Comparison of ENCODE assay signal across 13 cellular contexts in genomic region chr5:42944989-42945388, GRCh38.
A peak's percentile ranks its signal among the peaks of the same experiment; 100 is the strongest.
DNase-seq lines count a peak whose midpoint lies in the region; ATAC-seq, FAIRE-seq and TF ChIP-seq lines count a peak whose summit lies in the region.
"Had no signal": no experiment of that assay in that cellular context is flagged by ENCODE, and none has a peak within 500 bp of the region (broad histone marks: within the 10 kb centered on the region; RNA-seq: fewer than 3 reads in every experiment).

No MANE protein-coding gene starts in this region.

- DNase-seq in BJ (ENCODE audit: low read depth) = peak; percentile 51
- peak; percentile 48 for DNase-seq in LoVo (ENCODE audit: low spot score)
- peak; percentile 92 for DNase-seq in brain microvascular endothelial cell
- peak; percentile 89 for DNase-seq in kidney tubule cell (ENCODE audit: low spot score)
- DNase-seq in GM12891 (ENCODE audit: insufficient read length, low spot score) = no peak
- DNase-seq in NCI-H446 (lab: John Stamatoyannopoulos, UW) = no peak
- DNase-seq: Caco-2; NCI-H524; stimulated activated naive B cell treated with anti-CD40 and anti-IgM and Interleukin-4, amounts not matched to agents 10 μg/mL and 1 μg/mL and 100 μg/mL, for 72 hours had no signal

- CTCF ChIA-PET in BJ (lab: Yijun Ruan, JAX) = no interaction called here

- TF ChIP-seq POLR2A in GM12891 (IDR thresholded peaks at IDR 0.05; ENCODE audit: low read depth, low read length) = no peak

- peak overlapping the region; percentile 34 for H3K27ac ChIP-seq in brain microvascular endothelial cell

- in situ Hi-C loops in brain microvascular endothelial cell (cut with HindIII; ENCODE audit: low pct_ligation_motif_present, low sequenced_read_pairs) = no loop called here

- H3K4me3 ChIP-seq in BJ (ENCODE audit: low read depth, low read length) (no peak overlapping the region), brain microvascular endothelial cell (ENCODE audit: low read depth, low read length) (no peak overlapping the region)

- POLR2A ChIA-PET in BJ (lab: Charles Lee) = no interaction called here

- H3K36me3 ChIP-seq in BJ (ENCODE audit: control insufficient read depth, insufficient read depth, low read length) (no peaks in the 10 kb centered on the region), brain microvascular endothelial cell (replicated peaks) (no peaks in the 10 kb centered on the region)

- no peaks in the 10 kb centered on the region for H3K27me3 ChIP-seq in BJ (ENCODE audit: control insufficient read depth, insufficient read depth, low read length)
- H3K27me3 ChIP-seq in brain microvascular endothelial cell (replicated peaks) = no peaks in the 10 kb centered on the region

- no peak for ATAC-seq in GM18909 (IDR thresholded peaks at IDR 0.05; ENCODE audit: poor library complexity, unreplicated experiment)
- ATAC-seq in HG03280 (IDR thresholded peaks at IDR 0.05; ENCODE audit: unreplicated experiment) = no peak
- ATAC-seq: activated T-helper 17 cell treated with anti-CD3 and anti-CD28 coated beads, Interleukin-2, amount 50 U/mL, for 72 hours; stimulated activated naive B cell treated with anti-CD40 and anti-IgM and Interleukin-4, amounts not matched to agents 10 μg/mL and 1 μg/mL and 100 μg/mL, for 72 hours had no signal

- FAIRE-seq in GM12891 (lab: Jason Lieb, UNC) = no peak
- FAIRE-seq: TTC549 had no signal

- TF ChIP-seq CTCF in BJ (IDR thresholded peaks at IDR 0.05; ENCODE audit: insufficient read depth, low read depth, low read length) (no peak), brain microvascular endothelial cell (IDR thresholded peaks at IDR 0.05; ENCODE audit: low read depth, low read length, missing control alignments) (no peak)

TF ChIP-seq in GM12891, 5 proteins besides CTCF, POLR2A, EP300 and RAD21:
- TF ChIP-seq POU2F2 (IDR thresholded peaks at IDR 0.05; ENCODE audit: low read depth, low read length) (no peak), POLR2AphosphoS5 (IDR thresholded peaks at IDR 0.05; ENCODE audit: low read depth, low read length) (no peak), TAF1 (IDR thresholded peaks at IDR 0.05; ENCODE audit: low read depth, low read length) (no peak), PAX5 (IDR thresholded peaks at IDR 0.05; ENCODE audit: insufficient read depth, low read length, severe bottlenecking) (no peak), SPI1 (IDR thresholded peaks at IDR 0.05; ENCODE audit: low read depth, low read length) (no peak)

Comparison
In these comparisons a context has a peak if more than half of its experiments do, and no peak if none do; other contexts are left out.
1. DNase-seq: peak in BJ (single experiment), LoVo (single experiment), brain microvascular endothelial cell (single experiment) and kidney tubule cell (single experiment); none in GM12891 (single experiment) and NCI-H446 (0 of 2).